Comparison of ENCODE assay signal across 20 cellular contexts in the genomic region with DNA sequence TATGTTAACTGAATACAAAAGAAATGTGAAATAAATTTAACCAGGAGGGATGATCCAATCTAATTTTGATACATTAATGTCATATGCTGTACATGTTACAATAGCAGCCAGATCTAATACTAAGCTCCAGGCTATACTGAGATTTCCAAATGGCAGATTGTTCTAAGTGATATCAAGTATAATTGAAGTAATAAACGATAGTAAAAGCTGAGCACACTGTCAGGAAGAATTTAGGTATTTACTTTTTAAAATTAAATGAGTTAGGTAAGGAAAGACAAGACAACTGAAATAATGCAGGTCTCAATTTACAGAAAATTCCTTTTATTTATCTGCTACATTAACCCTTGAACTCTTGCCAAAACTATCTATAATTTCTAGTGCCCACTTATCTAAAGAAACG. TPM values are rescaled to one million over a fixed set of nuclear protein-coding genes. Genes with fewer than 3 reads are reported as not detected.
A peak's percentile ranks its signal among the peaks of the same experiment; 100 is the strongest.
DNase-seq lines count a peak whose midpoint lies in the region; ATAC-seq, FAIRE-seq and TF ChIP-seq lines count a peak whose summit lies in the region.
"Had no signal": no experiment of that assay in that cellular context is flagged by ENCODE, and none has a peak within 500 bp of the region (broad histone marks: within the 10 kb centered on the region; RNA-seq: fewer than 3 reads in every experiment).

No MANE protein-coding gene starts in this region.

- H3K4me3 ChIP-seq in SK-N-SH (ENCODE audit: low read depth in 2 of 2, low read length in 1 of 2) = no peak overlapping the region
- H3K4me3 ChIP-seq: HAP-1 had no signal

- TF ChIP-seq RAD21 in SK-N-SH (IDR thresholded peaks at IDR 0.05; ENCODE audit: low read length) = no peak

- no peaks in the 10 kb centered on the region for H4K20me1 ChIP-seq in SK-N-SH (ENCODE audit: insufficient read depth)

- no peaks in the 10 kb centered on the region for H3K9me3 Mint-ChIP-seq in activated CD8-positive, alpha-beta T cell treated with anti-CD3 and anti-CD28 coated beads for 36 hours
- H3K9me3 Mint-ChIP-seq: CD14-positive monocyte; CD8-positive, alpha-beta T cell had no signal

- H3K9me2 ChIP-seq in SK-N-SH = no peaks in the 10 kb centered on the region

- H3K9me3 ChIP-seq in SK-N-SH = no peaks in the 10 kb centered on the region
- H3K9me3 ChIP-seq: HAP-1 had no signal

- no peaks in the 10 kb centered on the region for H3K27me3 ChIP-seq in SK-N-SH (ENCODE audit: insufficient read depth)

- TF ChIP-seq EP300 in SK-N-SH (IDR thresholded peaks at IDR 0.05; ENCODE audit: borderline replicate concordance in 1 of 2, low read depth in 1 of 2, low read length in 1 of 2) = peak; percentile 18 to 99; a peak in 3 of 4 replicates

- WGBS in SK-N-SH (ENCODE audit: low lambda C conversion rate) = 24% methylated on average over 2 of the region's 2 CpGs

- POLR2A ChIA-PET in SK-N-SH (lab: Yijun Ruan, JAX) = interaction anchor here (0.8 to 2.9 kb wide), 4 partner anchors 15 to 39 kb away, joined by 4 to 19 read pairs (median 7); a partner anchor contains a TSS
- POLR2A ChIA-PET in activated CD8-positive, alpha-beta T cell treated with anti-CD3 and anti-CD28 coated beads for 36 hours (lab: Charles Lee) = no interaction called here

- no peaks in the 10 kb centered on the region for H3K79me2 ChIP-seq in SK-N-SH (ENCODE audit: insufficient read depth)

- no peak for TF ChIP-seq CTCF in D721Med (IDR thresholded peaks at IDR 0.05; ENCODE audit: insufficient read depth, missing control alignments)
- no peak for TF ChIP-seq CTCF in SK-N-SH (IDR thresholded peaks at IDR 0.05)
- TF ChIP-seq CTCF in activated CD8-positive, alpha-beta T cell treated with anti-CD3 and anti-CD28 coated beads for 36 hours (IDR thresholded peaks at IDR 0.05) = no peak

- peaks cover 0 to 16% of the 10 kb centered on the region in 2 experiments; a peak in 2 of 4 replicates for H3K4me1 ChIP-seq in SK-N-SH (ENCODE audit: control insufficient read depth in 1 of 2, insufficient read depth in 2 of 2, low read depth in 1 of 2, low read length in 1 of 2)

- ATAC-seq in activated CD8-positive, alpha-beta T cell treated with anti-CD3 and anti-CD28 coated beads for 36 hours = no peak
- no peak for ATAC-seq in GM21526 (IDR thresholded peaks at IDR 0.05; ENCODE audit: low FRiP score, unreplicated experiment)
- ATAC-seq: CD8-positive, alpha-beta T cell had no signal

- intact Hi-C loops in activated CD8-positive, alpha-beta T cell treated with anti-CD3 and anti-CD28 coated beads for 36 hours (cut with micrococcal nuclease) = no loop called here

- no peaks in the 10 kb centered on the region for H3F3A ChIP-seq in SK-N-SH (replicated peaks; ENCODE audit: insufficient read depth)

- peaks cover 2% of the 10 kb centered on the region for H3K36me3 Mint-ChIP-seq in activated CD8-positive, alpha-beta T cell treated with anti-CD3 and anti-CD28 coated beads for 36 hours (ENCODE audit: low read depth)

- H3K4me1 Mint-ChIP-seq in activated CD8-positive, alpha-beta T cell treated with anti-CD3 and anti-CD28 coated beads for 36 hours (ENCODE audit: low read depth) = no peaks in the 10 kb centered on the region
- H3K4me1 Mint-ChIP-seq: CD14-positive monocyte had no signal

- H3K9ac ChIP-seq in SK-N-SH = no peak overlapping the region

- peak; percentile 10 for DNase-seq in NCI-H1092 treated with DMSO at 0.1 percent for 48 hours (lab: John Stamatoyannopoulos, UW)
- no peak for DNase-seq in NCI-H1092 (lab: John Stamatoyannopoulos, UW)
- no peak for DNase-seq in D721Med (ENCODE audit: insufficient read length, low spot score)
- peak; percentile 53 for DNase-seq in NCI-H69 (lab: John Stamatoyannopoulos, UW)
- peak; percentile 66 for DNase-seq in SK-N-SH
- DNase-seq in stimulated activated CD4-positive, alpha-beta T cell treated with anti-CD3 and anti-CD28 coated beads, Interleukin-2, amount 100 ng/mL, for 24 hours = no peak
- no peak for DNase-seq in activated CD8-positive, alpha-beta T cell treated with anti-CD3 and anti-CD28 coated beads for 36 hours
- DNase-seq: CD8-positive, alpha-beta T cell; COR-L47; DND-41; GDM1 had no signal

- H3K4me2 ChIP-seq in SK-N-SH = no peak overlapping the region

- H3K27ac ChIP-seq in SK-N-SH (ENCODE audit: low read depth in 2 of 2, low read length in 1 of 2) = peak overlapping the region in 1 of 2 experiments; percentile 97; a peak in 2 of 4 replicates
- H3K27ac ChIP-seq: 22Rv1 had no signal

- H2AFZ ChIP-seq in SK-N-SH (ENCODE audit: low read depth) = no peak overlapping the region

- CTCF ChIA-PET in SK-N-SH (lab: Yijun Ruan, JAX) = interaction anchor here (1.0 to 2.0 kb wide), 5 partner anchors 16 to 40 kb away, joined by 3 to 10 read pairs (median 4); a partner anchor contains a TSS
- CTCF ChIA-PET in activated CD8-positive, alpha-beta T cell treated with anti-CD3 and anti-CD28 coated beads for 36 hours (lab: Charles Lee) = interaction anchor here (0.9 kb wide), 1 partner anchor 23 kb away, joined by 3 read pairs; no protein-coding TSS in a partner anchor

- H3K27me3 Mint-ChIP-seq in activated CD8-positive, alpha-beta T cell treated with anti-CD3 and anti-CD28 coated beads for 36 hours = no peaks in the 10 kb centered on the region

- H3K27ac Mint-ChIP-seq in activated CD8-positive, alpha-beta T cell treated with anti-CD3 and anti-CD28 coated beads for 36 hours = no peak overlapping the region
- H3K27ac Mint-ChIP-seq: CD14-positive monocyte; CD8-positive, alpha-beta T cell had no signal

- no peak overlapping the region for H3K4me3 Mint-ChIP-seq in activated CD8-positive, alpha-beta T cell treated with anti-CD3 and anti-CD28 coated beads for 36 hours
- H3K4me3 Mint-ChIP-seq: CD14-positive monocyte; CD8-positive, alpha-beta T cell had no signal

- H3K36me3 ChIP-seq in SK-N-SH (replicated peaks in 1 of 2; ENCODE audit: control insufficient read depth in 1 of 2, insufficient read depth in 2 of 2, low read length in 1 of 2) = peaks cover 4 to 12% of the 10 kb centered on the region in 2 experiments
- H3K36me3 ChIP-seq: HAP-1 had no signal

- peak; percentile 46 for FAIRE-seq in D721Med (lab: Jason Lieb, UNC)
- FAIRE-seq: GM12892, H1, HTR-8/SVneo had no signal

TF ChIP-seq in SK-N-SH, 30 proteins besides CTCF, POLR2A, EP300 and RAD21 (continues in another document):
- TF ChIP-seq FOXJ3 (CRISPR knock-in tag; IDR thresholded peaks at IDR 0.05) (peak; percentile 98), NRF1 (IDR thresholded peaks at IDR 0.05; ENCODE audit: low read depth, low read length) (no peak), GATA2 (CRISPR knock-in tag; IDR thresholded peaks at IDR 0.05) (peak; percentile 98), FOXM1 (IDR thresholded peaks at IDR 0.05; ENCODE audit: low read depth) (no peak), TEAD4 (IDR thresholded peaks at IDR 0.05; ENCODE audit: borderline replicate concordance, insufficient read depth) (peak; percentile 86), TCF12 (IDR thresholded peaks at IDR 0.05) (peak; percentile 78), TAF1 (IDR thresholded peaks at IDR 0.05; ENCODE audit: borderline replicate concordance, low read depth, low read length) (no peak), MEF2A (IDR thresholded peaks at IDR 0.05; ENCODE audit: borderline replicate concordance, low read depth) (no peak)
- TF ChIP-seq, protein P1, sequence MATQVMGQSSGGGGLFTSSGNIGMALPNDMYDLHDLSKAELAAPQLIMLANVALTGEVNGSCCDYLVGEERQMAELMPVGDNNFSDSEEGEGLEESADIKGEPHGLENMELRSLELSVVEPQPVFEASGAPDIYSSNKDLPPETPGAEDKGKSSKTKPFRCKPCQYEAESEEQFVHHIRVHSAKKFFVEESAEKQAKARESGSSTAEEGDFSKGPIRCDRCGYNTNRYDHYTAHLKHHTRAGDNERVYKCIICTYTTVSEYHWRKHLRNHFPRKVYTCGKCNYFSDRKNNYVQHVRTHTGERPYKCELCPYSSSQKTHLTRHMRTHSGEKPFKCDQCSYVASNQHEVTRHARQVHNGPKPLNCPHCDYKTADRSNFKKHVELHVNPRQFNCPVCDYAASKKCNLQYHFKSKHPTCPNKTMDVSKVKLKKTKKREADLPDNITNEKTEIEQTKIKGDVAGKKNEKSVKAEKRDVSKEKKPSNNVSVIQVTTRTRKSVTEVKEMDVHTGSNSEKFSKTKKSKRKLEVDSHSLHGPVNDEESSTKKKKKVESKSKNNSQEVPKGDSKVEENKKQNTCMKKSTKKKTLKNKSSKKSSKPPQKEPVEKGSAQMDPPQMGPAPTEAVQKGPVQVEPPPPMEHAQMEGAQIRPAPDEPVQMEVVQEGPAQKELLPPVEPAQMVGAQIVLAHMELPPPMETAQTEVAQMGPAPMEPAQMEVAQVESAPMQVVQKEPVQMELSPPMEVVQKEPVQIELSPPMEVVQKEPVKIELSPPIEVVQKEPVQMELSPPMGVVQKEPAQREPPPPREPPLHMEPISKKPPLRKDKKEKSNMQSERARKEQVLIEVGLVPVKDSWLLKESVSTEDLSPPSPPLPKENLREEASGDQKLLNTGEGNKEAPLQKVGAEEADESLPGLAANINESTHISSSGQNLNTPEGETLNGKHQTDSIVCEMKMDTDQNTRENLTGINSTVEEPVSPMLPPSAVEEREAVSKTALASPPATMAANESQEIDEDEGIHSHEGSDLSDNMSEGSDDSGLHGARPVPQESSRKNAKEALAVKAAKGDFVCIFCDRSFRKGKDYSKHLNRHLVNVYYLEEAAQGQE (IDR thresholded peaks at IDR 0.05; ENCODE audit: low read depth, low read length) = no peak
- TF ChIP-seq, protein P2, sequence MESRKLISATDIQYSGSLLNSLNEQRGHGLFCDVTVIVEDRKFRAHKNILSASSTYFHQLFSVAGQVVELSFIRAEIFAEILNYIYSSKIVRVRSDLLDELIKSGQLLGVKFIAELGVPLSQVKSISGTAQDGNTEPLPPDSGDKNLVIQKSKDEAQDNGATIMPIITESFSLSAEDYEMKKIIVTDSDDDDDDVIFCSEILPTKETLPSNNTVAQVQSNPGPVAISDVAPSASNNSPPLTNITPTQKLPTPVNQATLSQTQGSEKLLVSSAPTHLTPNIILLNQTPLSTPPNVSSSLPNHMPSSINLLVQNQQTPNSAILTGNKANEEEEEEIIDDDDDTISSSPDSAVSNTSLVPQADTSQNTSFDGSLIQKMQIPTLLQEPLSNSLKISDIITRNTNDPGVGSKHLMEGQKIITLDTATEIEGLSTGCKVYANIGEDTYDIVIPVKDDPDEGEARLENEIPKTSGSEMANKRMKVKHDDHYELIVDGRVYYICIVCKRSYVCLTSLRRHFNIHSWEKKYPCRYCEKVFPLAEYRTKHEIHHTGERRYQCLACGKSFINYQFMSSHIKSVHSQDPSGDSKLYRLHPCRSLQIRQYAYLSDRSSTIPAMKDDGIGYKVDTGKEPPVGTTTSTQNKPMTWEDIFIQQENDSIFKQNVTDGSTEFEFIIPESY (IDR thresholded peaks at IDR 0.05; ENCODE audit: borderline replicate concordance, low read depth) = no peak

RNA-seq across cellular contexts. Expression of a gene that starts 39.9 kb away (rescaled TPM):
- polyA plus RNA-seq in SK-N-SH (2012; rRNA removed) = 0.15 and 0.67 TPM in 2 replicates
- 0.57 and 0.81 TPM in 2 replicates for polyA plus RNA-seq in SK-N-SH (2012; cell fraction: cytosol; rRNA removed)
- polyA plus RNA-seq in SK-N-SH (2012; cell fraction: nucleus; rRNA removed) = 0.41 and 0.69 TPM in 2 replicates
- not detected for total RNA-seq in activated CD8-positive, alpha-beta T cell treated with anti-CD3 and anti-CD28 coated beads for 36 hours
- total RNA-seq: A673; CD8-positive, alpha-beta T cell; H1 had no signal
- polyA plus RNA-seq: BJ, CD14-positive monocyte, H1 had no signal

Comparison
In these comparisons a context has a peak if more than half of its experiments do, and no peak if none do; other contexts are left out.
1. DNase-seq: peak in NCI-H1092 treated with DMSO at 0.1 percent for 48 hours (single experiment), NCI-H69 (single experiment) and SK-N-SH (single experiment); none in NCI-H1092 (single experiment), D721Med (single experiment), stimulated activated CD4-positive, alpha-beta T cell treated with anti-CD3 and anti-CD28 coated beads, Interleukin-2, amount 100 ng/mL, for 24 hours (0 of 2) and activated CD8-positive, alpha-beta T cell treated with anti-CD3 and anti-CD28 coated beads for 36 hours (single experiment).